Comparison of ENCODE assay signal across 29 cellular contexts in the genomic region with DNA sequence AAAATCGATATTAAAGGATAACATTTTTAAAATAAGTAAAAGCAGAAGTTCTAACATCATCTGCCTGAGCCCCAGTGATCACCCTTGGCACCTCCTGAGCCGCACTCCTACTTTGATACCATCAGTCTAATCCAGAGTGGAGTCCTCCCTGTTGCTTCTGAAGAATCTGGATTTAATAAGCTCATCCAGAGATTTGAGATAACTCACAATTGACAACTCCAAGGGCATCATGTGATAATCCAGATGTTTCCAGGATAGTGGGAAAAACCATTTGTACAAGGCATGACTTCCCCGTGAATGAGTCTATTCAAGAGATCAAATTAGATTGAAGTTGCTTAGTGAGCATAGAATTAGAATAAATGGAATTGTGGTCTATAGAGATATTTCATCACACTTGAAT.
"Had no signal": no experiment of that assay in that cellular context is flagged by ENCODE, and none has a peak within 500 bp of the region (broad histone marks: within the 10 kb centered on the region; RNA-seq: fewer than 3 reads in every experiment).

No MANE protein-coding gene starts in this region.

- H3K4me1 Mint-ChIP-seq: immature natural killer cell; natural killer cell; stimulated activated effector memory CD8-positive, alpha-beta T cell treated with anti-CD3 and anti-CD28 coated beads, Interleukin-12 subunit alpha, Interleukin-12 subunit beta, amount 100 ng/mL, for 72 hours had no signal

- H3K36me3 ChIP-seq: colonic mucosa, esophagus muscularis mucosa, lower lobe of right lung, neutrophil, pancreas, right atrium auricular region, stomach, tibial artery had no signal

- H3K4me3 Mint-ChIP-seq: dendritic cell treated with granulocyte-macrophage colony-stimulating factor and Interleukin-4, amounts not matched to agents 40 ng/mL and 50 ng/mL, for 4 days; immature natural killer cell; memory B cell; natural killer cell; neural crest cell; stimulated activated effector memory CD8-positive, alpha-beta T cell treated with anti-CD3 and anti-CD28 coated beads, Interleukin-12 subunit alpha, Interleukin-12 subunit beta, amount 100 ng/mL, for 72 hours; type B pancreatic cell had no signal

- H3K4me3 ChIP-seq: colonic mucosa, esophagus muscularis mucosa, lower lobe of right lung, pancreas, right atrium auricular region, smooth muscle cell, stomach, testis, tibial artery had no signal

- H3K9me3 Mint-ChIP-seq: dendritic cell treated with granulocyte-macrophage colony-stimulating factor and Interleukin-4, amounts not matched to agents 40 ng/mL and 50 ng/mL, for 4 days; immature natural killer cell; memory B cell; natural killer cell; stimulated activated effector memory CD8-positive, alpha-beta T cell treated with anti-CD3 and anti-CD28 coated beads, Interleukin-12 subunit alpha, Interleukin-12 subunit beta, amount 100 ng/mL, for 72 hours; type B pancreatic cell had no signal

- DNase-seq: colonic mucosa; effector memory CD4-positive, alpha-beta T cell; foreskin keratinocyte; hypothalamus; immature natural killer cell; left ventricle myocardium superior; lower lobe of right lung; natural killer cell; pancreas; stimulated activated CD4-positive, alpha-beta T cell treated with anti-CD3 and anti-CD28 coated beads, Interleukin-12 subunit alpha, Interleukin-12 subunit beta, amount 100 ng/mL, for 4 hours; stimulated activated CD4-positive, alpha-beta T cell treated with anti-CD3 and anti-CD28 coated beads, Interleukin-1b, Interleukin-23, amount 100 ng/mL, for 48 hours; stimulated activated CD4-positive, alpha-beta T cell treated with anti-CD3 and anti-CD28 coated beads, Interleukin-4, amount 100 ng/mL, for 24 hours; stimulated activated naive CD4-positive, alpha-beta T cell treated with Interleukin-2 at 50 U/mL for 16 hours; stomach; testis; tibial artery had no signal

- ATAC-seq: foreskin keratinocyte; left ventricle myocardium superior; lower lobe of right lung; natural killer cell; pancreas; sciatic nerve; stimulated activated effector memory CD8-positive, alpha-beta T cell treated with anti-CD3 and anti-CD28 coated beads, Interleukin-12 subunit alpha, Interleukin-12 subunit beta, amount 100 ng/mL, for 72 hours had no signal

- H3K36me3 Mint-ChIP-seq: immature natural killer cell; memory B cell; natural killer cell; stimulated activated effector memory CD8-positive, alpha-beta T cell treated with anti-CD3 and anti-CD28 coated beads, Interleukin-12 subunit alpha, Interleukin-12 subunit beta, amount 100 ng/mL, for 72 hours; type B pancreatic cell had no signal

- H3K27me3 ChIP-seq: colonic mucosa, esophagus muscularis mucosa, foreskin keratinocyte, neutrophil, pancreas, right atrium auricular region, testis, tibial artery had no signal

- FAIRE-seq: endothelial cell of umbilical vein, keratinocyte, pancreas had no signal

- H3K27me3 Mint-ChIP-seq: dendritic cell treated with granulocyte-macrophage colony-stimulating factor and Interleukin-4, amounts not matched to agents 40 ng/mL and 50 ng/mL, for 4 days; progenitor cell of endocrine pancreas; type B pancreatic cell had no signal

- H3K27ac Mint-ChIP-seq: dendritic cell treated with granulocyte-macrophage colony-stimulating factor and Interleukin-4, amounts not matched to agents 40 ng/mL and 50 ng/mL, for 4 days; immature natural killer cell; memory B cell; natural killer cell; progenitor cell of endocrine pancreas; stimulated activated effector memory CD8-positive, alpha-beta T cell treated with anti-CD3 and anti-CD28 coated beads, Interleukin-12 subunit alpha, Interleukin-12 subunit beta, amount 100 ng/mL, for 72 hours; type B pancreatic cell had no signal
